ENCODE assay signal across 8 cellular contexts in genomic region chr12:124697722-124698121, GRCh38.
A peak's percentile ranks its signal among the peaks of the same experiment; 100 is the strongest.
DNase-seq lines count a peak whose midpoint lies in the region; ATAC-seq and TF ChIP-seq lines count a peak whose summit lies in the region.
"Not testable (repeated sequence)": the region's sequence is repeated elsewhere in the genome, so short reads cannot be mapped to it uniquely, and the experiment has no call there.

No MANE protein-coding gene starts in this region.

- not testable (repeated sequence) for H3K9me3 Mint-ChIP-seq in Calu3 (ENCODE audit: low read depth, unreplicated experiment); nephron

- not testable (repeated sequence) for H3K4me3 Mint-ChIP-seq in Calu3 (ENCODE audit: low read depth, unreplicated experiment); nephron

- intact Hi-C loops in Calu3 (cut with micrococcal nuclease; ENCODE audit: unreplicated experiment) = loop anchor here (5.0 kb wide), 1 partner anchor 50 kb away; no protein-coding TSS in a partner anchor
- intact Hi-C loops in left cardiac atrium (cut with DNase I); thyroid gland (cut with DNase I): not testable (repeated sequence)

- peak overlapping the region; percentile 64 for H3K27ac Mint-ChIP-seq in Calu3 (ENCODE audit: unreplicated experiment)
- peak overlapping the region in 2 of 3 experiments; percentile 81 for H3K27ac Mint-ChIP-seq in nephron

- CTCF ChIA-PET in Calu3 (lab: Charles Lee) = not testable (repeated sequence)

- not testable (repeated sequence) for H3K9me3 ChIP-seq in smooth muscle cell (replicated peaks; ENCODE audit: low read depth); thyroid gland

- not testable (repeated sequence) for H4K20me1 ChIP-seq in smooth muscle cell (ENCODE audit: low read depth)

- H3K36me3 ChIP-seq in smooth muscle cell (ENCODE audit: low read depth); thyroid gland: not testable (repeated sequence)

- H3K27ac ChIP-seq in angular gyrus (ENCODE audit: low read depth, low read length) (peak overlapping the region; percentile 92), cingulate gyrus (ENCODE audit: low read depth, low read length) (peak overlapping the region; percentile 96), layer of hippocampus (ENCODE audit: low read depth, low read length) (peak overlapping the region; percentile 96), smooth muscle cell (ENCODE audit: low read depth) (peak overlapping the region; percentile 76), thyroid gland (peak overlapping the region in 2 of 3 donors; percentile 30 to 57)

- not testable (repeated sequence) for H3K27me3 Mint-ChIP-seq in Calu3 (ENCODE audit: unreplicated experiment)
- H3K27me3 Mint-ChIP-seq in nephron (ENCODE audit: low read depth) = peaks cover 27% of the 10 kb centered on the region

- not testable (repeated sequence) for H2AFZ ChIP-seq in smooth muscle cell (ENCODE audit: low read depth)

- BruUV-seq in Calu3 (replicated peaks; lab: Mats Ljungman, UMichigan) = not testable (repeated sequence)

- not testable (repeated sequence) for TF ChIP-seq CTCF in Calu3 (IDR thresholded peaks at IDR 0.05; ENCODE audit: unreplicated experiment); nephron (IDR thresholded peaks at IDR 0.05; ENCODE audit: unreplicated experiment in 3 of 3); smooth muscle cell (IDR thresholded peaks at IDR 0.05; ENCODE audit: borderline replicate concordance, insufficient read depth, poor library complexity, severe bottlenecking); thyroid gland (IDR thresholded peaks at IDR 0.05)

- H3K4me1 ChIP-seq in smooth muscle cell (ENCODE audit: low read depth) = not testable (repeated sequence)
- peaks cover 28 to 52% of the 10 kb centered on the region in 2 donors for H3K4me1 ChIP-seq in thyroid gland

- TF ChIP-seq POLR2A in thyroid gland (IDR thresholded peaks at IDR 0.05) = not testable (repeated sequence)

- H3K9ac ChIP-seq in smooth muscle cell (ENCODE audit: low read depth) = not testable (repeated sequence)

- not testable (repeated sequence) for DNase-seq in Calu3; smooth muscle cell (lab: John Stamatoyannopoulos, UW; ENCODE audit: unreplicated experiment); thyroid gland
- DNase-seq in left cardiac atrium = peak; percentile 75

- peak in 1 of 2 donors; percentile 2 for ATAC-seq in left cardiac atrium

- not testable (repeated sequence) for H3F3A ChIP-seq in smooth muscle cell (ENCODE audit: low read depth)

- not testable (repeated sequence) for H3K79me2 ChIP-seq in smooth muscle cell (ENCODE audit: low read depth)

- WGBS in smooth muscle cell (ENCODE audit: low lambda C conversion rate) = 74% methylated on average over 11 of the region's 11 CpGs
- WGBS in thyroid gland, 2 donors = 78 to 82% methylated on average over 11 of the region's 11 CpGs

- H3K36me3 Mint-ChIP-seq in Calu3 (ENCODE audit: insufficient read depth, unreplicated experiment); nephron (ENCODE audit: low read depth): not testable (repeated sequence)

- H3K4me1 Mint-ChIP-seq in Calu3 (ENCODE audit: low read depth, unreplicated experiment) (peaks cover 44% of the 10 kb centered on the region), nephron (peaks cover 47% of the 10 kb centered on the region)

- not testable (repeated sequence) for H3K4me3 ChIP-seq in smooth muscle cell; thyroid gland (replicated peaks in 1 of 3)

- peak overlapping the region; percentile 58 for H3K4me2 ChIP-seq in smooth muscle cell

- H3K27me3 ChIP-seq in layer of hippocampus (ENCODE audit: control insufficient read depth, insufficient read depth, low read length); smooth muscle cell (ENCODE audit: low read depth); thyroid gland: not testable (repeated sequence)

Comparison
In these comparisons a context has a peak if more than half of its experiments do, and no peak if none do; other contexts are left out.
1. H3K27ac ChIP-seq: peak in every context shown above with its lines; median percentile 96 in cingulate gyrus; 96 in layer of hippocampus; 92 in angular gyrus; 76 in smooth muscle cell; 44 in thyroid gland.